Comparison of ENCODE assay signal across 29 cellular contexts in the genomic region with DNA sequence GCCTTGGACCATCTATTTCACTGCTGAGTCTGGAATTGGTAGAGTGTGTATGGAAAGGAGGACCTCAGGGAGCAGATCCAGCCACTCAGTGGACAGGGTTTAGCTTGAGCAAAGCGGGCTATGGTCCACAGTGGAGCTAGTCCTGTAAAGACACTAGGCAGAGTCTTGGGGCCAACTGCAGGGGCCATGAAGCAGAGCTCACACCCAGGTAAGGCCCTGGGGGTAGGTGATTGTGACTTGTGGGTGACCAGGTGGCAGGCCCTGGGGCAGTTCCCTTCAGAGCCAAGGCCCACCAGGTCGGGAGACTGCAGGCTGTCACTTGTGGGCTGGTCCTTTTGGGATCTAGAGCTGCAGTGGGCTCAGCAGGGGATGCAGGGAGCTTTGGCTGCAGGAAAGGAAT.
"Had no signal": no experiment of that assay in that cellular context is flagged by ENCODE, and none has a peak within 500 bp of the region (broad histone marks: within the 10 kb centered on the region; RNA-seq: fewer than 3 reads in every experiment).

No MANE protein-coding gene starts in this region.

- H3K4me1 Mint-ChIP-seq: activated CD4-positive, alpha-beta T cell treated with anti-CD3 and anti-CD28 coated beads for 36 hours; activated CD4-positive, alpha-beta T cell treated with anti-CD3 and anti-CD28 coated beads, Interleukin-2, amount 10 ng/mL, durations not matched to agents 24 days and 14 days; activated T-helper 17 cell treated with anti-CD3 and anti-CD28 coated beads, Interleukin-2, amount 50 U/mL, for 72 hours; central memory CD8-positive, alpha-beta T cell had no signal

- H3K36me3 Mint-ChIP-seq: activated CD4-positive, alpha-beta memory T cell treated with anti-CD3 and anti-CD28 coated beads for 36 hours; activated naive CD8-positive, alpha-beta T cell had no signal

- H3K27ac ChIP-seq: brain microvascular endothelial cell, gastrocnemius medialis, heart left ventricle had no signal

- DNase-seq: activated CD4-positive, alpha-beta memory T cell treated with anti-CD3 and anti-CD28 coated beads for 36 hours; activated CD4-positive, alpha-beta T cell treated with anti-CD3 and anti-CD28 coated beads for 36 hours; activated CD4-positive, alpha-beta T cell treated with anti-CD3 and anti-CD28 coated beads, Interleukin-2, amount 10 ng/mL, durations not matched to agents 24 days and 14 days; activated CD4-positive, CD25-positive, alpha-beta regulatory T cell; activated CD4-positive, CD25-positive, alpha-beta regulatory T cell treated with anti-CD3 and anti-CD28 coated beads, Interleukin-2, amount 50 U/mL, for 72 hours; activated CD8-positive, alpha-beta T cell treated with anti-CD3 and anti-CD28 coated beads, Interleukin-2, amount 10 ng/mL, durations not matched to agents 7 days and 5 days; activated effector memory CD4-positive, alpha-beta T cell treated with Interleukin-2 at 50 U/mL for 16 hours; activated gamma-delta T cell treated with Interleukin-2 at 50 U/mL for 16 hours; activated naive CD4-positive, alpha-beta T cell treated with anti-CD3 and anti-CD28 coated beads, Interleukin-2, amount 50 U/mL, for 16 hours; activated naive CD4-positive, alpha-beta T cell treated with Interleukin-2 at 50 U/mL for 16 hours; activated T-cell treated with anti-CD3 and anti-CD28 coated beads, Interleukin-2, amount 50 U/mL, for 4 hours; amniotic stem cell; anterior cingulate cortex; brain microvascular endothelial cell; cortex of kidney; dermis blood vessel endothelial cell; effector CD4-positive, alpha-beta T cell; effector memory CD8-positive, alpha-beta T cell; foreskin fibroblast; gastrocnemius medialis; glutamatergic neuron; heart left ventricle; T-helper 2 cell had no signal

- H3K4me3 Mint-ChIP-seq: activated CD4-positive, alpha-beta memory T cell treated with anti-CD3 and anti-CD28 coated beads for 36 hours; activated CD4-positive, alpha-beta T cell treated with anti-CD3 and anti-CD28 coated beads for 36 hours; activated CD4-positive, alpha-beta T cell treated with anti-CD3 and anti-CD28 coated beads, Interleukin-2, amount 10 ng/mL, durations not matched to agents 24 days and 14 days; activated CD8-positive, alpha-beta T cell treated with anti-CD3 and anti-CD28 coated beads, Interleukin-2, amount 10 ng/mL, durations not matched to agents 7 days and 5 days; activated naive CD8-positive, alpha-beta T cell; activated T-cell treated with anti-CD3 and anti-CD28 coated beads, Interleukin-2, amount 50 U/mL, for 4 hours; activated T-helper 17 cell treated with anti-CD3 and anti-CD28 coated beads, Interleukin-2, amount 50 U/mL, for 72 hours; central memory CD8-positive, alpha-beta T cell; effector memory CD8-positive, alpha-beta T cell had no signal

- FAIRE-seq: astrocyte, bronchial epithelial cell, colon had no signal

- H3K9me3 Mint-ChIP-seq: activated CD4-positive, alpha-beta memory T cell treated with anti-CD3 and anti-CD28 coated beads for 36 hours; activated CD4-positive, alpha-beta T cell treated with anti-CD3 and anti-CD28 coated beads, Interleukin-2, amount 10 ng/mL, durations not matched to agents 24 days and 14 days; activated T-cell treated with anti-CD3 and anti-CD28 coated beads, Interleukin-2, amount 50 U/mL, for 4 hours; activated T-helper 17 cell treated with anti-CD3 and anti-CD28 coated beads, Interleukin-2, amount 50 U/mL, for 72 hours; central memory CD8-positive, alpha-beta T cell; effector memory CD8-positive, alpha-beta T cell had no signal

- H3K4me1 ChIP-seq: gastrocnemius medialis, heart left ventricle had no signal

- ATAC-seq: activated CD4-positive, alpha-beta T cell treated with anti-CD3 and anti-CD28 coated beads for 36 hours; activated CD8-positive, alpha-beta T cell treated with anti-CD3 and anti-CD28 coated beads, Interleukin-2, amount 10 ng/mL, durations not matched to agents 7 days and 5 days; activated T-cell treated with anti-CD3 and anti-CD28 coated beads, Interleukin-2, amount 50 U/mL, for 4 hours; activated T-helper 17 cell treated with anti-CD3 and anti-CD28 coated beads, Interleukin-2, amount 50 U/mL, for 72 hours; effector memory CD8-positive, alpha-beta T cell; gastrocnemius medialis; heart left ventricle had no signal

- H3K9me3 ChIP-seq: gastrocnemius medialis, heart left ventricle had no signal

- H3K36me3 ChIP-seq: brain microvascular endothelial cell, gastrocnemius medialis, heart left ventricle had no signal

- H3K4me3 ChIP-seq: gastrocnemius medialis, heart left ventricle had no signal

- H3K27ac Mint-ChIP-seq: activated CD4-positive, alpha-beta memory T cell treated with anti-CD3 and anti-CD28 coated beads for 36 hours; activated CD4-positive, alpha-beta T cell treated with anti-CD3 and anti-CD28 coated beads for 36 hours; activated CD4-positive, alpha-beta T cell treated with anti-CD3 and anti-CD28 coated beads, Interleukin-2, amount 10 ng/mL, durations not matched to agents 24 days and 14 days; activated CD8-positive, alpha-beta T cell treated with anti-CD3 and anti-CD28 coated beads, Interleukin-2, amount 10 ng/mL, durations not matched to agents 7 days and 5 days; activated naive CD8-positive, alpha-beta T cell; activated T-helper 17 cell treated with anti-CD3 and anti-CD28 coated beads, Interleukin-2, amount 50 U/mL, for 72 hours; effector memory CD8-positive, alpha-beta T cell had no signal
